ENCODE assay signal across 20 cellular contexts in the genomic region with DNA sequence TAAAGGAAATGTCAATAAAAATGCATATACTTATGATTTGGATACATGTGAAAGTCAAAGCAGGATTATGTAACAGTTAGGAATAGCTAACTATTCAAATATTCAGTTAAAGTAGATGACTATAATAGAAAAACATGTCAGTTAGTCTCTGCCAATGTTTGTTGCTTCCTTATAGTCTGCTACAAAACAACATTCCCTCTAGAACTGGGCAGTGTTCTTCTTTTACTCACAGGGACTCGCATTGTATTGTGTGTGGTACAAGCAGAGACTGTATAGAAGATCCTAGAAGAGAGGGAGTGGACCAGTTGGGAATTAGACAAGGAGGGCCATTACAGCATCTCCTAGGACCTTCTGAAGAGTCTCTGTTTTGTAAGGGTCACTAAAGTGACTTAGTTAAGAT. TPM values are rescaled to one million over a fixed set of nuclear protein-coding genes. Genes with fewer than 3 reads are reported as not detected.
DNase-seq lines count a peak whose midpoint lies in the region; ATAC-seq and TF ChIP-seq lines count a peak whose summit lies in the region.
"Had no signal": no experiment of that assay in that cellular context is flagged by ENCODE, and none has a peak within 500 bp of the region (broad histone marks: within the 10 kb centered on the region; RNA-seq: fewer than 3 reads in every experiment).

No MANE protein-coding gene starts in this region.

- H3K27ac ChIP-seq in CD4-positive, CD25-positive, alpha-beta regulatory T cell (ENCODE audit: insufficient read depth, low read length, poor library complexity, severe bottlenecking), result no peak overlapping the region
- H3K27ac ChIP-seq in GM23248, result peak overlapping the region; percentile 51
- H3K27ac ChIP-seq: coronary artery, ovary, sigmoid colon had no signal

- H3K4me3 ChIP-seq in CD4-positive, CD25-positive, alpha-beta regulatory T cell (ENCODE audit: low read depth, low read length), result no peak overlapping the region
- no peak overlapping the region for H3K4me3 ChIP-seq in GM23248
- H3K4me3 ChIP-seq in epithelial cell of esophagus (ENCODE audit: low read length), result no peak overlapping the region
- H3K4me3 ChIP-seq: coronary artery, ovary, sigmoid colon, thyroid gland had no signal

- no peak for ATAC-seq in CD4-positive, CD25-positive, alpha-beta regulatory T cell (ENCODE audit: low read depth in 2 of 2)
- ATAC-seq in GM19463 (IDR thresholded peaks at IDR 0.05; ENCODE audit: unreplicated experiment) (no peak), GM21576 (IDR thresholded peaks at IDR 0.05; ENCODE audit: unreplicated experiment) (no peak), omental fat pad (ENCODE audit: low FRiP score) (no peak)
- ATAC-seq: HepG2; stimulated activated memory B cell treated with anti-CD40 and anti-IgM and Interleukin-4, amounts not matched to agents 10 μg/mL and 1 μg/mL and 100 μg/mL, for 72 hours had no signal

- H3K36me3 ChIP-seq in CD4-positive, CD25-positive, alpha-beta regulatory T cell (ENCODE audit: control insufficient read depth, insufficient read depth, low read length), result peaks cover 18% of the 10 kb centered on the region
- H3K36me3 ChIP-seq in GM23248 (ENCODE audit: low read depth), result peaks cover 8% of the 10 kb centered on the region; the same call in 1 of the 2 replicates
- H3K36me3 ChIP-seq: ovary had no signal

- H2AFZ ChIP-seq in GM23248, result no peak overlapping the region

- no peaks in the 10 kb centered on the region for H3K9me3 ChIP-seq in CD4-positive, CD25-positive, alpha-beta regulatory T cell (ENCODE audit: control insufficient read depth in 2 of 2, low read length in 2 of 2)
- H3K9me3 ChIP-seq in GM23248 (ENCODE audit: low read depth), result no peaks in the 10 kb centered on the region
- H3K9me3 ChIP-seq: ovary, sigmoid colon, thyroid gland had no signal

- H3K4me3 Mint-ChIP-seq in CD4-positive, CD25-positive, alpha-beta regulatory T cell, result peak overlapping the region in 1 of 4 donors; percentile 69
- H3K4me3 Mint-ChIP-seq: memory B cell; stimulated activated memory B cell treated with anti-CD40 and anti-IgM and Interleukin-4, amounts not matched to agents 10 μg/mL and 1 μg/mL and 100 μg/mL, for 72 hours had no signal

- H3K9me2 ChIP-seq in GM23248 (ENCODE audit: insufficient read depth), result no peaks in the 10 kb centered on the region

- H3K27me3 ChIP-seq in CD4-positive, CD25-positive, alpha-beta regulatory T cell (ENCODE audit: control insufficient read depth, insufficient read depth, low read length), result no peaks in the 10 kb centered on the region
- H3K27me3 ChIP-seq in GM23248 (replicated peaks; ENCODE audit: insufficient read depth), result no peaks in the 10 kb centered on the region
- H3K27me3 ChIP-seq: ovary, sigmoid colon, thyroid gland had no signal

- peak overlapping the region; percentile 2 for H3K4me2 ChIP-seq in GM23248 (ENCODE audit: unreplicated experiment)

- no peaks in the 10 kb centered on the region for H3K27me3 Mint-ChIP-seq in CD4-positive, CD25-positive, alpha-beta regulatory T cell
- H3K27me3 Mint-ChIP-seq: memory B cell; stimulated activated memory B cell treated with anti-CD40 and anti-IgM and Interleukin-4, amounts not matched to agents 10 μg/mL and 1 μg/mL and 100 μg/mL, for 72 hours had no signal

- TF ChIP-seq CTCF in epithelial cell of esophagus (IDR thresholded peaks at IDR 0.05; ENCODE audit: insufficient read depth, low read depth, low read length, missing control alignments), result no peak
- TF ChIP-seq CTCF in omental fat pad (IDR thresholded peaks at IDR 0.05), result no peak

- DNase-seq in CD4-positive, CD25-positive, alpha-beta regulatory T cell, result no peak
- DNase-seq in GM23248 (peak; percentile 68), epithelial cell of esophagus (ENCODE audit: low read depth) (peak; percentile 8), pons (ENCODE audit: low spot score) (peak; percentile 83), T-helper 9 cell (no peak), omental fat pad (ENCODE audit: low spot score) (no peak)
- DNase-seq: activated CD8-positive, alpha-beta memory T cell treated with anti-CD3 and anti-CD28 coated beads for 24 hours; activated T-cell treated with anti-CD3 and anti-CD28 coated beads, Interleukin-2, amount 50 U/mL, for 48 hours; hypothalamus; NCI-H524 treated with DMSO at 0.1 percent for 48 hours; ovary; RPMI8226; sigmoid colon; thyroid gland had no signal

- in situ Hi-C loops in GM23248 (cut with MboI), result no loop called here

- H3K79me2 ChIP-seq in GM23248 (ENCODE audit: insufficient read depth), result peaks cover 27% of the 10 kb centered on the region; the same call in 1 of the 2 replicates

- peaks cover 16% of the 10 kb centered on the region for H3K36me3 Mint-ChIP-seq in CD4-positive, CD25-positive, alpha-beta regulatory T cell

- WGBS in GM23248 (ENCODE audit: low coverage in 1 of 2, low lambda C conversion rate in 2 of 2, missing lambda C conversion rate in 2 of 2), 2 experiments, result 10 to 41% methylated on average over 1 of the region's 1 CpG

- H3K9ac ChIP-seq in GM23248, result no peak overlapping the region

- H3K4me1 Mint-ChIP-seq in CD4-positive, CD25-positive, alpha-beta regulatory T cell, result peaks cover 10 to 36% (median 20%) of the 10 kb centered on the region in 4 donors

- no peaks in the 10 kb centered on the region for H3K4me1 ChIP-seq in CD4-positive, CD25-positive, alpha-beta regulatory T cell (ENCODE audit: control insufficient read depth, insufficient read depth, low read length, poor library complexity, severe bottlenecking)
- peaks cover 12% of the 10 kb centered on the region; the same call in 1 of the 2 replicates for H3K4me1 ChIP-seq in GM23248 (ENCODE audit: insufficient read depth)

- H3K9me3 Mint-ChIP-seq in CD4-positive, CD25-positive, alpha-beta regulatory T cell, result peaks cover 0 to 2% (median 0%) of the 10 kb centered on the region in 7 donors
- H3K9me3 Mint-ChIP-seq: memory B cell; stimulated activated memory B cell treated with anti-CD40 and anti-IgM and Interleukin-4, amounts not matched to agents 10 μg/mL and 1 μg/mL and 100 μg/mL, for 72 hours had no signal

- H3K27ac Mint-ChIP-seq in CD4-positive, CD25-positive, alpha-beta regulatory T cell, result peak overlapping the region in 2 of 3 donors; percentile 42 to 52
- H3K27ac Mint-ChIP-seq: memory B cell; stimulated activated memory B cell treated with anti-CD40 and anti-IgM and Interleukin-4, amounts not matched to agents 10 μg/mL and 1 μg/mL and 100 μg/mL, for 72 hours had no signal

- H3F3A ChIP-seq in GM23248 (ENCODE audit: insufficient read depth), result peaks cover 19% of the 10 kb centered on the region; the same call in 1 of the 2 replicates

- no peaks in the 10 kb centered on the region for H4K20me1 ChIP-seq in GM23248 (ENCODE audit: insufficient read depth)

RNA-seq across cellular contexts. Expression of a gene that starts 10.6 kb away (rescaled TPM):
- 19.0 TPM for total RNA-seq in CD4-positive, CD25-positive, alpha-beta regulatory T cell
- 10 to 100 TPM; 35.2 to 52.6 (median 44.3) TPM for polyA plus RNA-seq in CD4-positive, CD25-positive, alpha-beta regulatory T cell
- 85.6 and 108 TPM in 2 replicates for total RNA-seq in GM23248 (2014; rRNA removed; shearing (Covaris generic))
- polyA plus RNA-seq in GM23248 (2016; fragmentation: Nextera tagmentation; extraction: Ambion mirVana), result 53.0 and 56.5 TPM in 2 replicates
- 100 to 1,000 TPM; 118 to 215 (median 168) TPM for total RNA-seq in omental fat pad

Comparison
In these comparisons a context has a peak if more than half of its experiments do, and no peak if none do; other contexts are left out.
1. DNase-seq: peak in GM23248 (single experiment), epithelial cell of esophagus (single experiment) and pons (single experiment); none in CD4-positive, CD25-positive, alpha-beta regulatory T cell (0 of 3), T-helper 9 cell (single experiment) and omental fat pad (single experiment).